ENCODE assay signal across 22 cellular contexts in genomic region chrX:1210844-1211243, GRCh38. TPM values are rescaled to one million over a fixed set of nuclear protein-coding genes. Genes with fewer than 3 reads are reported as not detected.
"Had no signal": no experiment of that assay in that cellular context is flagged by ENCODE, and none has a peak within 500 bp of the region (broad histone marks: within the 10 kb centered on the region; RNA-seq: fewer than 3 reads in every experiment).

No MANE protein-coding gene starts in this region.

- H3K4me1 ChIP-seq: psoas muscle, right lobe of liver, testis had no signal

- H3K4me3 Mint-ChIP-seq: dendritic cell treated with granulocyte-macrophage colony-stimulating factor and Interleukin-4, amounts not matched to agents 40 ng/mL and 50 ng/mL, for 4 days; naive B cell; stimulated activated effector memory CD8-positive, alpha-beta T cell treated with anti-CD3 and anti-CD28 coated beads, Interleukin-12 subunit alpha, Interleukin-12 subunit beta, amount 100 ng/mL, for 72 hours had no signal

- DNase-seq: esophagus squamous epithelium; foreskin fibroblast; kidney; left cardiac atrium; left ventricle myocardium inferior; lower lobe of right lung; mesendoderm; naive B cell; psoas muscle; retina; right lobe of liver; stimulated activated CD4-positive, alpha-beta T cell treated with anti-CD3 and anti-CD28 coated beads, Interleukin-4, amount 100 ng/mL, for 1 hour; stimulated activated CD8-positive, alpha-beta memory T cell treated with anti-CD3 and anti-CD28 coated beads, Interleukin-4, amount 100 ng/mL, for 48 hours; stimulated activated naive CD8-positive, alpha-beta T cell treated with anti-CD3 and anti-CD28 coated beads, Interleukin-15, Interleukin-2, amounts not matched to agents 100 U/mL and 50 U/mL, for 24 hours; testis; transverse colon had no signal

- H3K27me3 ChIP-seq: esophagus squamous epithelium, hepatocyte, right lobe of liver, testis, transverse colon had no signal

- H3K4me3 ChIP-seq: esophagus squamous epithelium, hepatocyte, left ventricle myocardium inferior, lower lobe of right lung, psoas muscle, right lobe of liver, testis, transverse colon had no signal

- H3K9me3 ChIP-seq: esophagus squamous epithelium, left ventricle myocardium inferior, lower lobe of right lung, neutrophil, psoas muscle, right lobe of liver, testis, transverse colon had no signal

- ATAC-seq: left cardiac atrium; lower lobe of right lung; psoas muscle; right lobe of liver; stimulated activated effector memory CD8-positive, alpha-beta T cell treated with anti-CD3 and anti-CD28 coated beads, Interleukin-12 subunit alpha, Interleukin-12 subunit beta, amount 100 ng/mL, for 72 hours; stimulated activated naive CD8-positive, alpha-beta T cell treated with anti-CD3 and anti-CD28 coated beads, Interleukin-15, Interleukin-2, amounts not matched to agents 100 U/mL and 50 U/mL, for 24 hours had no signal

- H3K36me3 ChIP-seq: esophagus squamous epithelium, left ventricle myocardium inferior, lower lobe of right lung, neutrophil, right lobe of liver, transverse colon had no signal

- H3K36me3 Mint-ChIP-seq: naive B cell had no signal

- H3K27ac Mint-ChIP-seq: dendritic cell treated with granulocyte-macrophage colony-stimulating factor and Interleukin-4, amounts not matched to agents 40 ng/mL and 50 ng/mL, for 4 days; stimulated activated effector memory CD8-positive, alpha-beta T cell treated with anti-CD3 and anti-CD28 coated beads, Interleukin-12 subunit alpha, Interleukin-12 subunit beta, amount 100 ng/mL, for 72 hours had no signal

- H3K27ac ChIP-seq: esophagus squamous epithelium, hepatocyte, left ventricle myocardium inferior, lower lobe of right lung, neutrophil, psoas muscle, right lobe of liver, testis, transverse colon had no signal

RNA-seq across cellular contexts. Expression of gene CRLF2, which starts 1.6 kb away (rescaled TPM):
- total RNA-seq: epithelial cell of proximal tubule, hepatocyte, left ventricle myocardium inferior had no signal
- polyA plus RNA-seq: hepatocyte, neural cell had no signal

RNA-seq across cellular contexts. Expression of gene CSF2RA, which starts 57.8 kb away (rescaled TPM):
- total RNA-seq: epithelial cell of proximal tubule had no signal
